Comparison of ENCODE assay signal across 8 cellular contexts in the genomic region with DNA sequence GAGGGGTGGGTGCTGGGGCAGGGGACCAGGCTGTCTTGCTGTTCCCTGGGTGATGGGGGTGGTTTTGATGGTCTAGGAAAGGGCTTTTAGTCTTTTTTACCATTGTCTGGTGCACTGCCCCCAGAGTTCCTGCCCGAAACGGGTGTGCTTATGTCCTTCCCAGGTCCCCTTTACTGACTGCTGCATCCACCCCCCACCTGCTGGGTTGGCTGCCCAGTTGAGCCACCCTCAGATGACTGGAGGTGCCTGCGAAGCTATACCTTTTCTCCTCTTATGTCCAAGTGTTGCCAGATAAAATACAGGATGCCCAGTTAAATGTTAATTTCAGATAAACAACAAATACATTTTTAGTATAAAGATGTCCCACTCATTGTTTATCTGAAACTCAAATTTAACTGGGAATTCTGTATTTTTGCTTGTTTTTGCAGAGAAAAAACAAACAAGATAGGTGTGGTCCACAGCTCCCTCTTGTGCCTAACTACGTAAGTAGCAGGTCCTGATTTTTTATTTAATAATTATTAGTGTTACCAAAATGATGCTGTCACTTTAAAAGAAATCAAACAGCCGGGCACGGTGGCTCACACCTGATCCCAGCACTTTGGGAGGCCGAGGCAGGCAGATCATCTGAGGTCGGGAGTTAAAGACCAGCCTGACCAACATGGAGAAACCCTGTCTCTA. TPM values are rescaled to one million over a fixed set of nuclear protein-coding genes. Genes with fewer than 3 reads are reported as not detected.
DNase-seq lines count a peak whose midpoint lies in the region; ATAC-seq, FAIRE-seq and TF ChIP-seq lines count a peak whose summit lies in the region.

No MANE protein-coding gene starts in this region.

- TF ChIP-seq CTCF in A549 (IDR thresholded peaks at IDR 0.05) (peak; percentile 71), ascending aorta (IDR thresholded peaks at IDR 0.05) (peak; percentile 36 to 57 (median 43)), left lung (IDR thresholded peaks at IDR 0.05) (peak; percentile 28 to 44), mucosa of descending colon (IDR thresholded peaks at IDR 0.05) (no peak)

- peak in 1 of 2 experiments; percentile 49 for DNase-seq in A549 (ENCODE audit: low read depth in 1 of 2, low spot score in 1 of 2)
- DNase-seq in GM18507 (ENCODE audit: extremely low spot score, insufficient read length, low read depth): no peak
- DNase-seq in ascending aorta (ENCODE audit: low spot score in 2 of 2): no peak
- DNase-seq in left lung: no peak
- no peak for DNase-seq in mucosa of descending colon
- no peak for DNase-seq in activated naive CD4-positive, alpha-beta T cell (lab: John Stamatoyannopoulos, UW)
- DNase-seq in activated T-helper 1 cell treated with anti-CD3 and anti-CD28 coated beads, Interleukin-12 subunit alpha, Interleukin-12 subunit beta, Interleukin-2, Interleukin-4 antibody, amounts not matched to agents 30 ng/mL and 10 ng/mL and 1 ng/mL, durations not matched to agents 14 hours and 24 hours and 36 hours (ENCODE audit: low spot score): no peak
- DNase-seq in SHP77 (lab: John Stamatoyannopoulos, UW): no peak

- H3K27ac Mint-ChIP-seq in activated T-helper 1 cell treated with anti-CD3 and anti-CD28 coated beads, Interleukin-12 subunit alpha, Interleukin-12 subunit beta, Interleukin-2, Interleukin-4 antibody, amounts not matched to agents 30 ng/mL and 10 ng/mL and 1 ng/mL, durations not matched to agents 14 hours and 24 hours and 36 hours: no peak overlapping the region

- H3K36me3 ChIP-seq in ascending aorta (no peaks in the 10 kb centered on the region), left lung (no peaks in the 10 kb centered on the region), mucosa of descending colon (ENCODE audit: low read depth) (no peaks in the 10 kb centered on the region)

- CTCF ChIA-PET in A549 (lab: Yijun Ruan, JAX): interaction anchor here (1.0 to 10.4 kb wide), 16 partner anchors 11 to 121 kb away, joined by 3 to 172 read pairs (median 5); a partner anchor contains a TSS

- H3K9me3 ChIP-seq in A549 (no peaks in the 10 kb centered on the region), ascending aorta (no peaks in the 10 kb centered on the region), left lung (peaks cover 0 to 2% of the 10 kb centered on the region in 2 donors), mucosa of descending colon (no peaks in the 10 kb centered on the region)

- H3K27ac ChIP-seq in A549: no peak overlapping the region
- no peak overlapping the region for H3K27ac ChIP-seq in ascending aorta
- H3K27ac ChIP-seq in left lung: no peak overlapping the region

- H3K36me3 Mint-ChIP-seq in activated T-helper 1 cell treated with anti-CD3 and anti-CD28 coated beads, Interleukin-12 subunit alpha, Interleukin-12 subunit beta, Interleukin-2, Interleukin-4 antibody, amounts not matched to agents 30 ng/mL and 10 ng/mL and 1 ng/mL, durations not matched to agents 14 hours and 24 hours and 36 hours (ENCODE audit: low read depth): no peaks in the 10 kb centered on the region

- peak in 1 of 2 experiments; percentile 61; a peak in 3 of 6 replicates for ATAC-seq in A549
- ATAC-seq in left lung: peak; percentile 53
- ATAC-seq in mucosa of descending colon: no peak

- H3K4me3 ChIP-seq in A549 (no peak overlapping the region), ascending aorta (no peak overlapping the region), left lung (no peak overlapping the region), mucosa of descending colon (no peak overlapping the region)

- TF ChIP-seq POLR2A in A549 (IDR thresholded peaks at IDR 0.05; ENCODE audit: low read length): no peak

- H3K4me1 ChIP-seq in A549 (peaks cover 12% of the 10 kb centered on the region; the same call in 2 of the 3 replicates), ascending aorta (no peaks in the 10 kb centered on the region), left lung (no peaks in the 10 kb centered on the region), mucosa of descending colon (ENCODE audit: low read depth) (no peaks in the 10 kb centered on the region)

- TF ChIP-seq RAD21 in A549 (conservative IDR thresholded peaks at IDR 0.05 in 1 of 2, IDR thresholded peaks at IDR 0.05 in 1 of 2): peak; percentile 70 to 74

- POLR2A ChIA-PET in A549 (lab: Yijun Ruan, JAX): no interaction called here

- FAIRE-seq in A549 (lab: Jason Lieb, UNC) (no peak), GM18507 (lab: Jason Lieb, UNC) (peak; percentile 56)

- H3K27me3 Mint-ChIP-seq in activated T-helper 1 cell treated with anti-CD3 and anti-CD28 coated beads, Interleukin-12 subunit alpha, Interleukin-12 subunit beta, Interleukin-2, Interleukin-4 antibody, amounts not matched to agents 30 ng/mL and 10 ng/mL and 1 ng/mL, durations not matched to agents 14 hours and 24 hours and 36 hours (ENCODE audit: insufficient read depth): peaks cover 27% of the 10 kb centered on the region

- H3K4me1 Mint-ChIP-seq in activated T-helper 1 cell treated with anti-CD3 and anti-CD28 coated beads, Interleukin-12 subunit alpha, Interleukin-12 subunit beta, Interleukin-2, Interleukin-4 antibody, amounts not matched to agents 30 ng/mL and 10 ng/mL and 1 ng/mL, durations not matched to agents 14 hours and 24 hours and 36 hours (ENCODE audit: low read depth): no peaks in the 10 kb centered on the region

- intact Hi-C loops in ascending aorta (cut with DNase I): loop anchor here (1.0 to 10.0 kb wide), 3 partner anchors 113 to 605 kb away; a partner anchor contains a TSS
- intact Hi-C loops in left lung (cut with DNase I): loop anchor here in 1 of 2 donors (2.0 to 10.0 kb wide), 3 partner anchors 55 to 295 kb away; a partner anchor contains a TSS
- intact Hi-C loops in mucosa of descending colon (cut with DNase I, micrococcal nuclease): loop anchor here (5.0 kb wide), 1 partner anchor 113 kb away; no protein-coding TSS in a partner anchor
- intact Hi-C loops in activated T-helper 1 cell treated with anti-CD3 and anti-CD28 coated beads, Interleukin-12 subunit alpha, Interleukin-12 subunit beta, Interleukin-2, Interleukin-4 antibody, amounts not matched to agents 30 ng/mL and 10 ng/mL and 1 ng/mL, durations not matched to agents 14 hours and 24 hours and 36 hours (cut with micrococcal nuclease): loop anchor here (1.0 kb wide), 1 partner anchor 113 kb away; no protein-coding TSS in a partner anchor

- TF ChIP-seq EP300 in A549 (IDR thresholded peaks at IDR 0.05): no peak

- WGBS in A549 (ENCODE audit: missing lambda C conversion rate): 12% methylated on average over 8 of the region's 8 CpGs

- peak overlapping the region; percentile 48 for H3K4me2 ChIP-seq in A549

- H3K4me3 Mint-ChIP-seq in activated T-helper 1 cell treated with anti-CD3 and anti-CD28 coated beads, Interleukin-12 subunit alpha, Interleukin-12 subunit beta, Interleukin-2, Interleukin-4 antibody, amounts not matched to agents 30 ng/mL and 10 ng/mL and 1 ng/mL, durations not matched to agents 14 hours and 24 hours and 36 hours: no peak overlapping the region

- H3K27me3 ChIP-seq in ascending aorta (no peaks in the 10 kb centered on the region), left lung (peaks cover 0 to 39% of the 10 kb centered on the region in 2 donors)

- H3K9me3 Mint-ChIP-seq in activated T-helper 1 cell treated with anti-CD3 and anti-CD28 coated beads, Interleukin-12 subunit alpha, Interleukin-12 subunit beta, Interleukin-2, Interleukin-4 antibody, amounts not matched to agents 30 ng/mL and 10 ng/mL and 1 ng/mL, durations not matched to agents 14 hours and 24 hours and 36 hours: peaks cover 8% of the 10 kb centered on the region

TF ChIP-seq in A549, 52 proteins besides CTCF, POLR2A, EP300 and RAD21 (continues in another document):
- TF ChIP-seq NFE2L2 (conservative IDR thresholded peaks at IDR 0.05; ENCODE audit: low read length) (no peak), KDM1A (IDR thresholded peaks at IDR 0.05; ENCODE audit: low read depth) (no peak)

RNA-seq across cellular contexts. Expression of a gene that starts 6.1 kb away (rescaled TPM):
- polyA plus RNA-seq in A549 (2011; rRNA removed): 14.1 and 21.5 TPM in 2 replicates
- polyA plus RNA-seq in A549 (2012; cell fraction: cytosol; rRNA removed): 5.6 TPM in 2 replicates
- polyA plus RNA-seq in A549 (2012; cell fraction: nucleus; rRNA removed): 2.3 and 2.6 TPM in 2 replicates
- 12.8 to 15.6 TPM (median 13.2 TPM) in 3 replicates for polyA plus RNA-seq in A549 (2017; fragmentation: RNase III; extraction: RNeasy Plus Mini Kit Qiagen cat#74134 plus additional on column Dnase treatment)
- 7.7 and 10.2 TPM in 2 replicates for polyA minus RNA-seq in A549 (2011; rRNA and poly(A)+ RNA removed)
- total RNA-seq in ascending aorta: 32.5 TPM
- total RNA-seq in left lung: 10 to 100 TPM; 12.7 to 15.9 TPM
- total RNA-seq in mucosa of descending colon: 10 to 100 TPM; 18.9 to 24.7 (median 22.3) TPM
- total RNA-seq in activated T-helper 1 cell treated with anti-CD3 and anti-CD28 coated beads, Interleukin-12 subunit alpha, Interleukin-12 subunit beta, Interleukin-2, Interleukin-4 antibody, amounts not matched to agents 30 ng/mL and 10 ng/mL and 1 ng/mL, durations not matched to agents 14 hours and 24 hours and 36 hours: 22.7 and 23.4 TPM in 2 replicates

RNA-seq across cellular contexts. Expression of a gene that starts 6.3 kb away (rescaled TPM):
- 7.8 and 8.4 TPM in 2 replicates for polyA plus RNA-seq in A549 (2011; rRNA removed)
- polyA plus RNA-seq in A549 (2012; cell fraction: cytosol; rRNA removed): 1.9 and 3.0 TPM in 2 replicates
- polyA plus RNA-seq in A549 (2012; cell fraction: nucleus; rRNA removed): 0.86 and 1.4 TPM in 2 replicates
- polyA plus RNA-seq in A549 (2017; fragmentation: RNase III; extraction: RNeasy Plus Mini Kit Qiagen cat#74134 plus additional on column Dnase treatment): 3.9 to 4.9 TPM (median 4.6 TPM) in 3 replicates
- 3.6 and 5.1 TPM in 2 replicates for polyA minus RNA-seq in A549 (2011; rRNA and poly(A)+ RNA removed)
- 0.53 TPM for total RNA-seq in ascending aorta
- total RNA-seq in left lung: 1 to 10 TPM; 7.6 to 8.0 TPM
- total RNA-seq in mucosa of descending colon: 10 to 100 TPM in 2 of 3 donors, 1 to 10 TPM in 1; 9.7 to 13.7 (median 10.9) TPM
- total RNA-seq in activated T-helper 1 cell treated with anti-CD3 and anti-CD28 coated beads, Interleukin-12 subunit alpha, Interleukin-12 subunit beta, Interleukin-2, Interleukin-4 antibody, amounts not matched to agents 30 ng/mL and 10 ng/mL and 1 ng/mL, durations not matched to agents 14 hours and 24 hours and 36 hours: 11.5 and 13.6 TPM in 2 replicates

RNA-seq across cellular contexts. Expression of a gene that starts 32.7 kb away (rescaled TPM):
- polyA plus RNA-seq in A549 (2011; rRNA removed) (10.4 and 10.5 TPM in 2 replicates), A549 (2017; fragmentation: RNase III; extraction: RNeasy Plus Mini Kit Qiagen cat#74134 plus additional on column Dnase treatment) (4.1 to 4.6 TPM (median 4.4 TPM) in 3 replicates)
- polyA plus RNA-seq in A549 (2012; cell fraction: cytosol; rRNA removed): 3.2 and 3.8 TPM in 2 replicates
- 2.7 TPM in 2 replicates for polyA plus RNA-seq in A549 (2012; cell fraction: nucleus; rRNA removed)
- 6.7 and 7.7 TPM in 2 replicates for polyA minus RNA-seq in A549 (2011; rRNA and poly(A)+ RNA removed)
- total RNA-seq in ascending aorta (14.8 TPM), left lung (10 to 100 TPM; 19.0 to 33.2 TPM), mucosa of descending colon (10 to 100 TPM; 14.5 to 33.4 (median 19.5) TPM)
- 43.4 and 48.1 TPM in 2 replicates for total RNA-seq in activated T-helper 1 cell treated with anti-CD3 and anti-CD28 coated beads, Interleukin-12 subunit alpha, Interleukin-12 subunit beta, Interleukin-2, Interleukin-4 antibody, amounts not matched to agents 30 ng/mL and 10 ng/mL and 1 ng/mL, durations not matched to agents 14 hours and 24 hours and 36 hours
